Comparison of ENCODE assay signal across 22 cellular contexts in the genomic region with DNA sequence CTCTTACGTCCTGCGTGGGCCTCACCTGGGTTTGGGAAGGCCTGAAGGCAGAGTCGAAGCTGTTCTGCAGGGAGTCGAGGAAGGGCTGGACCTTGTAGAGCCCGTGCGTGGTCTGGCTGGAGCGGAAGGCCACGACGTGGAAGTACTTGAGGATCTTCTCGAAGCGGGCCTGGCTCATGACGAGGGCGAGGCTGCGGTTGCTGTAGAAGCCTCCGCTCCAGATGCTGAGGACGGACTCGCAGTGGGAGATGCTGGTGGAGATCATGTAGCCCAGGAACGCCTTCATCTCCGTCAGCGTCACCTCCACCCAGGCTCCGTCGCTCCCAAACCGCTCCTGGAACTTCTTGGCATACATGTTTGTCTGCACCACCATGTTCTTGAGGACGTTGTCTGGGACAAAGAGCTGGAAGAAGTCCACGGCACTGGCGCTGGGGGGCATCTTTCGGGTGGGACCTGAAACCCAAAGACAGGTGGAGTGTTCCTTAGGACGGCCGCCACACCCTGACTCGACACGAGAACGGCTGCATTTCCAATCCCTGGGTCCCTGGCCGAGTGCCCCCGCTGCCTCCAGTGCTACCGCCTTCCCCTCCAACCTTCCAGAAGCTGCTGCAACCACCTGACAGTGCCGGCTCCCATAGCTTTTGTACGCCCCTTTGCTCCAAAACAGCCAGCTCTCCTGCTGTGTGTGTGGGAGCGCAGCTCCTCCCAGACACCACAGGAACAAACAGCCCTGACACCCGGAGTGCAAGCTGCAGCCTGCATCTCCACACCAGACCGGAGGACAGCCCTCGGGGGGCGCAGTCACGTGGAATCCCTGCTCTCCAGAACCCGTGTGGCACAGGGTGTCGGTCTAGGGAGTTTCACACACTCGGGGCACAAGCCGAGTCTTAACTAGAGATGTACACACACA.
DNase-seq lines count a peak whose midpoint lies in the region; FAIRE-seq and TF ChIP-seq lines count a peak whose summit lies in the region.
"Had no signal": no experiment of that assay in that cellular context is flagged by ENCODE, and none has a peak within 500 bp of the region (broad histone marks: within the 10 kb centered on the region; RNA-seq: fewer than 3 reads in every experiment).

No MANE protein-coding gene starts in this region.

- no peak overlapping the region for H3K4me2 ChIP-seq in neuronal stem cell (ENCODE audit: insufficient read depth, low read length, poor library complexity, severe bottlenecking)
- H3K4me2 ChIP-seq: A549, PC-9 had no signal

- no peak for FAIRE-seq in GM12891 (lab: Jason Lieb, UNC)
- FAIRE-seq: A549, GM12878, GM18507, HepG2 had no signal

- H3K36me3 ChIP-seq in H7 (replicated peaks; ENCODE audit: control insufficient read depth, insufficient read depth, low read length) = peaks cover 4% of the 10 kb centered on the region
- H3K36me3 ChIP-seq in neuronal stem cell (replicated peaks in 1 of 2; ENCODE audit: control insufficient read depth in 2 of 2, insufficient read depth in 2 of 2, low read length in 2 of 2) = peaks cover 0 to 35% of the 10 kb centered on the region in 2 donors
- H3K36me3 ChIP-seq: MG63 had no signal

- peak overlapping the region; percentile 37 for H3K23ac ChIP-seq in neuronal stem cell (ENCODE audit: low read depth, low read length, poor library complexity)

- no peak for TF ChIP-seq CTCF in choroid plexus epithelial cell (conservative IDR thresholded peaks at IDR 0.05; ENCODE audit: low read depth, low read length)
- TF ChIP-seq CTCF in lower leg skin (IDR thresholded peaks at IDR 0.05) = no peak

- no peak overlapping the region for H3K14ac ChIP-seq in neuronal stem cell (ENCODE audit: low read length)

- DNase-seq in H7 = peak; percentile 66
- peak; percentile 57 for DNase-seq in NCI-H345 (lab: John Stamatoyannopoulos, UW)
- DNase-seq in choroid plexus epithelial cell (ENCODE audit: low read depth) = peak; percentile 45
- DNase-seq in neuronal stem cell (ENCODE audit: low spot score) = no peak
- no peak for DNase-seq in GM12891 (ENCODE audit: insufficient read length, low spot score)
- DNase-seq in NCI-H446 (lab: John Stamatoyannopoulos, UW) = no peak
- DNase-seq in lower leg skin (ENCODE audit: low spot score in 2 of 2) = no peak
- DNase-seq: DMS 273 treated with DMSO at 0.1 percent for 48 hours, GDM1, GM23248, HFFc6, Karpas-422, MG63, NCI-H1092, NCI-H187 treated with DMSO at 0.1 percent for 48 hours, NCI-H2171, NCI-H510A, PC-9 had no signal

- peaks cover 0 to 6% of the 10 kb centered on the region in 2 donors for H3K4me1 ChIP-seq in neuronal stem cell (ENCODE audit: control insufficient read depth in 2 of 2, insufficient read depth in 1 of 2, low read depth in 1 of 2, low read length in 2 of 2)

- no peak for TF ChIP-seq POLR2A in GM12891 (IDR thresholded peaks at IDR 0.05; ENCODE audit: low read depth, low read length)
- TF ChIP-seq POLR2A in lower leg skin (IDR thresholded peaks at IDR 0.05) = no peak

- H2BK120ac ChIP-seq in neuronal stem cell (ENCODE audit: low read depth, low read length) = no peak overlapping the region

- H3K27ac ChIP-seq in neuronal stem cell (replicated peaks; ENCODE audit: low read length) = no peak overlapping the region
- H3K27ac ChIP-seq: A549, GM23248, PC-9 had no signal

- no CpG with 5 or more reads among the region's 47 CpGs for WGBS in neuronal stem cell (ENCODE audit: extremely low coverage in 2 of 2, insufficient read length in 2 of 2, insufficient replicate concordance in 1 of 2), 2 donors
- WGBS in lower leg skin, 2 donors = 65 to 66% methylated on average over 45 to 46 of the region's 47 CpGs

- H2AFZ ChIP-seq in neuronal stem cell (ENCODE audit: low read length) = no peak overlapping the region
- H2AFZ ChIP-seq: GM23248, PC-9 had no signal

- no peak overlapping the region for H4K91ac ChIP-seq in neuronal stem cell (ENCODE audit: low read depth, low read length, poor library complexity)

- H3K18ac ChIP-seq in neuronal stem cell (ENCODE audit: low read length) = peak overlapping the region; percentile 20

- no peaks in the 10 kb centered on the region for H3K9me3 ChIP-seq in neuronal stem cell (replicated peaks in 1 of 2; ENCODE audit: control insufficient read depth in 2 of 2, insufficient read depth in 1 of 2, low read depth in 1 of 2, low read length in 2 of 2)
- H3K9me3 ChIP-seq: A549 had no signal

- no peak overlapping the region for H4K8ac ChIP-seq in neuronal stem cell (ENCODE audit: low read depth, low read length)

- H3K4me3 ChIP-seq in H7 (ENCODE audit: insufficient read depth, low read depth, low read length) (no peak overlapping the region), choroid plexus epithelial cell (ENCODE audit: low read depth, low read length) (no peak overlapping the region), neuronal stem cell (ENCODE audit: low read length in 2 of 2) (no peak overlapping the region), lower leg skin (ENCODE audit: low read depth, poor library complexity, severe bottlenecking) (no peak overlapping the region)
- H3K4me3 ChIP-seq: A549, GM12878, GM23248, MG63, PC-9 had no signal

- no peak overlapping the region for H2BK12ac ChIP-seq in neuronal stem cell (ENCODE audit: low read length)

- no peaks in the 10 kb centered on the region for H3K79me1 ChIP-seq in neuronal stem cell (ENCODE audit: low read depth, low read length)

- peak overlapping the region; percentile 38 for H3K9ac ChIP-seq in neuronal stem cell (ENCODE audit: low read depth, low read length, poor library complexity)
- H3K9ac ChIP-seq: GM23248 had no signal

- intact Hi-C loops in lower leg skin (cut with DNase I; ENCODE audit: low total_unique reads) = no loop called here

- peak overlapping the region; percentile 22 for H2BK15ac ChIP-seq in neuronal stem cell (ENCODE audit: low read length)

- H3K27me3 ChIP-seq in H7 (ENCODE audit: control insufficient read depth, insufficient read depth, low read length) (no peaks in the 10 kb centered on the region), neuronal stem cell (ENCODE audit: control insufficient read depth in 3 of 3, insufficient read depth in 3 of 3, low read depth in 1 of 3, low read length in 3 of 3) (no peaks in the 10 kb centered on the region)
- H3K27me3 ChIP-seq: MG63 had no signal

- peak overlapping the region; percentile 86 for H2AK5ac ChIP-seq in neuronal stem cell (ENCODE audit: low read depth, low read length)

- no peak overlapping the region for H2BK5ac ChIP-seq in neuronal stem cell (ENCODE audit: low read length)

- H3K4ac ChIP-seq in neuronal stem cell (ENCODE audit: low read length) = peak overlapping the region; percentile 4

TF ChIP-seq in GM12891, 5 proteins besides CTCF, POLR2A, EP300 and RAD21:
- no peak for TF ChIP-seq TAF1 (IDR thresholded peaks at IDR 0.05; ENCODE audit: low read depth, low read length)
- no peak for TF ChIP-seq SPI1 (IDR thresholded peaks at IDR 0.05; ENCODE audit: low read depth, low read length)
- TF ChIP-seq PAX5 (IDR thresholded peaks at IDR 0.05; ENCODE audit: insufficient read depth, low read length, severe bottlenecking) = no peak
- no peak for TF ChIP-seq POLR2AphosphoS5 (IDR thresholded peaks at IDR 0.05; ENCODE audit: low read depth, low read length)
- TF ChIP-seq POU2F2 (IDR thresholded peaks at IDR 0.05; ENCODE audit: low read depth, low read length) = no peak

Comparison
In these comparisons a context has a peak if more than half of its experiments do, and no peak if none do; other contexts are left out.
1. DNase-seq: peak in H7 (single experiment), NCI-H345 (single experiment) and choroid plexus epithelial cell (single experiment); none in neuronal stem cell (single experiment), GM12891 (single experiment), NCI-H446 (0 of 2) and lower leg skin (0 of 2).